In the genomic region with DNA sequence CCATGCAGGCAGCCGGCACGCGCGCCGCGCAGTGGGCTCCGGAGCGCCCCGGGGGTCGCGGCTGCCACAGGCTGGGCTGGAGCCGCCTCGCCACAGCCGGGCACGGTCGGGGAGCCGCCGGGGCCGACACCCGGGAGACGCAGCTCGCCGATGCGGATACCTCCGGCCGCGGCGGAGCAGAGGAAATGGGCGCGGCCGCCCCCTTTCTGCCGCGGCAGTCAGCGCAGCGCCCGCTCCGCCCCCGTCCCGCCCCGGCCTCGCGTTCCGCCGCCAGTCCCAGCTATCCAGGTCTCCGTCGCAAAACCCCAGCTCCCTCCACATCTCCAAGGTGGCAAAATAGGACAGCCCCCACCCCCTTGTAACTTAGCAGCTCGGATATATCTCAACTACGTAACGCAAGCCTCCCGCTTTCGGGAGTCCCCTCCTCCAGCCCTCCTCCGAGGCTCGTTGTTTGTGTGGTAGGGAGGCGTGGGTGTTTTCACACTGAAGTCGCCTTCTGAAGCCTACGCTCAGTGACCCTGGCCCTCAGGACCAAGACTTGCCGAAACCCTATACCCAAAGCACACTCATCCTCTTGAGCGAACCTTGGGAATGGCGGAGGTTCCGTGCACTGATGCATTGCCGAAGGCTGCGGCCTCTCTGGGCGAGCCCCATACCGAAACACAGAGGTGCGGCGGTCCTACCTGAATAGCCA, we compare ENCODE assay signal across 8 cellular contexts. TPM values are rescaled to one million over a fixed set of nuclear protein-coding genes. Genes with fewer than 3 reads are reported as not detected.
DNase-seq lines count a peak whose midpoint lies in the region; ATAC-seq and TF ChIP-seq lines count a peak whose summit lies in the region.

SH3BP5 (minus strand) TSS at position 182 of the 694 bp plus-strand sequence; CDS start at position 4, 178 bp downstream.

- H3K4me3 ChIP-seq in HUES64 (ENCODE audit: low read length) (peak within 1 kb of the TSS; percentile 83), tibial nerve (peak within 1 kb of the TSS; percentile 87 to 94 (median 92))

- no peaks in the 10 kb centered on the region for H3K9me3 Mint-ChIP-seq in activated naive CD8-positive, alpha-beta T cell treated with anti-CD3 and anti-CD28 coated beads for 36 hours
- H3K9me3 Mint-ChIP-seq in osteocyte (ENCODE audit: unreplicated experiment) = no peaks in the 10 kb centered on the region

- peaks cover 16% of the 10 kb centered on the region for H3K4me1 ChIP-seq in HUES64 (ENCODE audit: insufficient read depth, low read length)
- peaks cover 0 to 47% (median 38%) of the 10 kb centered on the region in 4 donors for H3K4me1 ChIP-seq in tibial nerve

- peak; percentile 91 to 94 for TF ChIP-seq POLR2A in tibial nerve (IDR thresholded peaks at IDR 0.05)

- peak; percentile 72 for ATAC-seq in GM21367 (IDR thresholded peaks at IDR 0.05; ENCODE audit: unreplicated experiment)

- WGBS in HUES64 = 6% methylated on average over 58 of the region's 66 CpGs
- 11 to 21% methylated on average over 31 to 47 of the region's 66 CpGs for WGBS in tibial nerve, 2 donors

- H3K36me3 ChIP-seq in HUES64 (ENCODE audit: insufficient read depth, low read length) (0 out of 2 replicates have a peak, but pooled peaks cover 1% of the 10 kb centered on the region), tibial nerve (no peaks in the 10 kb centered on the region)

- peak; percentile 93 for DNase-seq in D341Med (ENCODE audit: low spot score)
- peak; percentile 65 for DNase-seq in SKM-1 treated with dmso at 0.1 percent for 144 hours (lab: John Stamatoyannopoulos, UW; ENCODE audit: unreplicated experiment)
- DNase-seq in activated naive CD8-positive, alpha-beta T cell treated with anti-CD3 and anti-CD28 coated beads for 36 hours = peak; percentile 83
- DNase-seq in head of caudate nucleus = peak in 41 of 42 donors; percentile 35 to 90 (median 80)
- peak; percentile 88 for DNase-seq in osteocyte (ENCODE audit: extremely low spot score, unreplicated experiment)
- DNase-seq in tibial nerve (ENCODE audit: low spot score in 2 of 2) = peak; percentile 64 to 66

- H3K9me3 ChIP-seq in HUES64 (ENCODE audit: insufficient read depth, low read depth, low read length) = no peaks in the 10 kb centered on the region
- no peaks in the 10 kb centered on the region for H3K9me3 ChIP-seq in tibial nerve

- H3K27me3 ChIP-seq in HUES64 (ENCODE audit: insufficient read depth, low read length) (peaks cover 28% of the 10 kb centered on the region), tibial nerve (no peaks in the 10 kb centered on the region)

- H3K9ac ChIP-seq in HUES64 (ENCODE audit: low read depth, low read length) = peak within 1 kb of the TSS; percentile 75

- peaks cover 26% of the 10 kb centered on the region for H3K4me1 Mint-ChIP-seq in activated naive CD8-positive, alpha-beta T cell treated with anti-CD3 and anti-CD28 coated beads for 36 hours
- H3K4me1 Mint-ChIP-seq in osteocyte (ENCODE audit: unreplicated experiment) = peaks cover 23% of the 10 kb centered on the region

- TF ChIP-seq CTCF in osteocyte (IDR thresholded peaks at IDR 0.05) (peak; percentile 79), tibial nerve (IDR thresholded peaks at IDR 0.05) (peak; percentile 82 to 97 (median 97))

- H3K4me3 Mint-ChIP-seq in activated naive CD8-positive, alpha-beta T cell treated with anti-CD3 and anti-CD28 coated beads for 36 hours = peak within 1 kb of the TSS; percentile 84
- peak within 1 kb of the TSS; percentile 87 for H3K4me3 Mint-ChIP-seq in osteocyte (ENCODE audit: unreplicated experiment)

- H3K27me3 Mint-ChIP-seq in activated naive CD8-positive, alpha-beta T cell treated with anti-CD3 and anti-CD28 coated beads for 36 hours = peaks cover 9% of the 10 kb centered on the region
- H3K27me3 Mint-ChIP-seq in osteocyte (ENCODE audit: unreplicated experiment) = no peaks in the 10 kb centered on the region

- no peaks in the 10 kb centered on the region for H3K36me3 Mint-ChIP-seq in activated naive CD8-positive, alpha-beta T cell treated with anti-CD3 and anti-CD28 coated beads for 36 hours
- peaks cover 2% of the 10 kb centered on the region for H3K36me3 Mint-ChIP-seq in osteocyte (ENCODE audit: unreplicated experiment)

- intact Hi-C loops in head of caudate nucleus (cut with DNase I) = loop anchor here (5.0 kb wide), 1 partner anchor 45 kb away; no protein-coding TSS in a partner anchor

- H3K27ac ChIP-seq in HUES64 (ENCODE audit: low read depth, low read length) (0 out of 2 replicates have a peak within 1 kb of the TSS, but pooled peaks have one; percentile 14), tibial nerve (peak within 1 kb of the TSS; percentile 94 to 98 (median 96))

- peak within 1 kb of the TSS; percentile 81 for H3K27ac Mint-ChIP-seq in activated naive CD8-positive, alpha-beta T cell treated with anti-CD3 and anti-CD28 coated beads for 36 hours
- H3K27ac Mint-ChIP-seq in osteocyte (ENCODE audit: unreplicated experiment) = peak within 1 kb of the TSS; percentile 57

- peak in 1 of 2 donors; percentile 81 for TF ChIP-seq EP300 in tibial nerve (IDR thresholded peaks at IDR 0.05)

RNA-seq across cellular contexts. Expression of gene SH3BP5, which starts in this region (rescaled TPM):
- polyA plus RNA-seq in HUES64 (2013, experiment 1 of 2) = 7.7 TPM
- 6.5 TPM for polyA plus RNA-seq in HUES64 (2013, experiment 2 of 2)
- 1 to 10 TPM; 2.4 TPM for total RNA-seq in activated naive CD8-positive, alpha-beta T cell treated with anti-CD3 and anti-CD28 coated beads for 36 hours
- total RNA-seq in osteocyte (4.5 and 5.9 TPM in 2 replicates), tibial nerve (100 to 1,000 TPM in 3 of 4 donors, 10 to 100 TPM in 1; 99.0 to 113 (median 105) TPM)

Comparison
In these comparisons a context has a peak if more than half of its experiments do, and no peak if none do; other contexts are left out.
1. Peak in every context shown above with its lines: DNase-seq, ATAC-seq, H3K4me3 ChIP-seq and H3K27ac ChIP-seq.
2. RNA of gene SH3BP5 (total RNA-seq): 99.0 to 113 TPM in tibial nerve; 4.5 to 5.9 TPM in osteocyte and 2.4 TPM in activated naive CD8-positive, alpha-beta T cell treated with anti-CD3 and anti-CD28 coated beads for 36 hours; every median in the first group is over 10 times any median in the second.